8 cellular contexts compared by ENCODE assay signal in the genomic region with DNA sequence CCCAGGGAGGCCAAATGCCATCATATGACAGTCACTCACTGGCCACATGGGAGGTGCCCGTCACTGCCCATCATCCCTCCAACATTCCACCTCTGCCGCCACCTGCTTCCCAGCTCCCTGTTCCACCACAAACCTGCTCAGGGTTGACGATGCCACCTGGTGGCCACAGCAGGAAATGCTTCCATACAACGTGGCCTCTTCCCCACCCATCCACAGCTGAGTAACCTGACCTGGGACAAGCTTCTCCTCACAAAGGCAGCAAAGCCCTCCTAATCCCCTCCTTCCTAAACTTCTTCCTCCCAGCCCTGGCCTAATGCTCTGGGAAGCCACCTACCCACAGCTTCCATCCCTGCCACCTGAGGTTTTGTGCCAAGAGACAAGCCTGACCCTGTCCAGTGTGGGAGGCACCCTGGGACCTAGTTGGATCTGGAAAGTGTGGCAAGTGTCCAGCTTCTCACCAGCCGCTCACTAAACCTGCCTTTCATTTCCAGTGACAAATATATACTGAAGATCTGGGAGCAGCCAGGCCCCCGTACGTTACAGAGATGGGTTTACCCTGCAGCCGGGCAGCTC. TPM values are rescaled to one million over a fixed set of nuclear protein-coding genes. Genes with fewer than 3 reads are reported as not detected.
A peak's percentile ranks its signal among the peaks of the same experiment; 100 is the strongest.
DNase-seq lines count a peak whose midpoint lies in the region; ATAC-seq, FAIRE-seq and TF ChIP-seq lines count a peak whose summit lies in the region.

No MANE protein-coding gene starts in this region.

- peak; percentile 45 for TF ChIP-seq CTCF in kidney (IDR thresholded peaks at IDR 0.05; ENCODE audit: borderline replicate concordance, extremely low read depth, insufficient read depth)

- peaks cover 10% of the 10 kb centered on the region for H3K9me3 Mint-ChIP-seq in activated naive CD4-positive, alpha-beta T cell treated with anti-CD3 and anti-CD28 coated beads, Interleukin-2, amount 10 ng/mL, durations not matched to agents 7 days and 5 days

- peaks cover 5% of the 10 kb centered on the region for H3K36me3 Mint-ChIP-seq in activated naive CD4-positive, alpha-beta T cell treated with anti-CD3 and anti-CD28 coated beads, Interleukin-2, amount 10 ng/mL, durations not matched to agents 7 days and 5 days

- no peak overlapping the region for H3K27ac Mint-ChIP-seq in activated naive CD4-positive, alpha-beta T cell treated with anti-CD3 and anti-CD28 coated beads, Interleukin-2, amount 10 ng/mL, durations not matched to agents 7 days and 5 days

- H3K27ac ChIP-seq in kidney (ENCODE audit: low read depth in 2 of 2, low read length in 2 of 2) = peak overlapping the region in 1 of 2 donors; percentile 55

- no peak overlapping the region for H3K4me3 ChIP-seq in kidney (ENCODE audit: low read length in 2 of 2)

- CTCF ChIA-PET in activated naive CD4-positive, alpha-beta T cell treated with anti-CD3 and anti-CD28 coated beads, Interleukin-2, amount 10 ng/mL, durations not matched to agents 7 days and 5 days (lab: Charles Lee) = interaction anchor here (1.1 to 1.7 kb wide), 5 partner anchors 38 to 174 kb away, joined by 3 to 7 read pairs (median 5); no protein-coding TSS in a partner anchor

- no peak overlapping the region for H3K4me3 Mint-ChIP-seq in activated naive CD4-positive, alpha-beta T cell treated with anti-CD3 and anti-CD28 coated beads, Interleukin-2, amount 10 ng/mL, durations not matched to agents 7 days and 5 days

- intact Hi-C loops in kidney (cut with DNase I) = no loop called here

- H3K9me3 ChIP-seq in kidney (ENCODE audit: control insufficient read depth in 1 of 2, low read length in 2 of 2) = peaks cover 0 to 6% of the 10 kb centered on the region in 2 donors

- no peak for ATAC-seq in GM19328 (IDR thresholded peaks at IDR 0.05; ENCODE audit: unreplicated experiment)
- ATAC-seq in HG03571 (IDR thresholded peaks at IDR 0.05; ENCODE audit: unreplicated experiment) = no peak
- no peak for ATAC-seq in GM18861 (IDR thresholded peaks at IDR 0.05; ENCODE audit: unreplicated experiment)

- H3K4me1 ChIP-seq in kidney (ENCODE audit: control insufficient read depth in 1 of 2, insufficient read depth in 1 of 2, low read depth in 1 of 2, low read length in 2 of 2) = peaks cover 4 to 23% of the 10 kb centered on the region in 2 donors

- no peaks in the 10 kb centered on the region for H3K36me3 ChIP-seq in kidney (ENCODE audit: control insufficient read depth in 1 of 2, insufficient read depth in 2 of 2, low read length in 2 of 2)

- H3K27me3 Mint-ChIP-seq in activated naive CD4-positive, alpha-beta T cell treated with anti-CD3 and anti-CD28 coated beads, Interleukin-2, amount 10 ng/mL, durations not matched to agents 7 days and 5 days = peaks cover 83% of the 10 kb centered on the region

- peak; percentile 20 for DNase-seq in NCI-H1092 treated with DMSO at 0.1 percent for 48 hours (lab: John Stamatoyannopoulos, UW)
- no peak for DNase-seq in NCI-H1092 (lab: John Stamatoyannopoulos, UW)
- peak; percentile 65 for DNase-seq in HT1080 (ENCODE audit: low read depth)
- DNase-seq in activated naive CD4-positive, alpha-beta T cell treated with anti-CD3 and anti-CD28 coated beads, Interleukin-2, amount 10 ng/mL, durations not matched to agents 7 days and 5 days = peak; percentile 54
- DNase-seq in kidney = peak; percentile 71

- H3K9ac ChIP-seq in kidney (ENCODE audit: low read length in 2 of 2) = no peak overlapping the region

- FAIRE-seq in kidney (lab: Jason Lieb, UNC) = no peak

- peaks cover 2% of the 10 kb centered on the region for H3K4me1 Mint-ChIP-seq in activated naive CD4-positive, alpha-beta T cell treated with anti-CD3 and anti-CD28 coated beads, Interleukin-2, amount 10 ng/mL, durations not matched to agents 7 days and 5 days

RNA-seq across cellular contexts. Expression of a gene that starts 4.3 kb away (rescaled TPM):
- total RNA-seq in HT1080 (2014; rRNA removed; shearing (Covaris generic)) = not detected in 2 replicates
- polyA plus RNA-seq in HT1080 (2015; cell fraction: cytosol; rRNA removed) = not detected in 2 replicates
- polyA plus RNA-seq in HT1080 (2015; cell fraction: nucleus; rRNA removed) = 0.04 TPM in 1 of 2 replicates, not detected in the other
- total RNA-seq in kidney = 28.7 TPM
- polyA plus RNA-seq in kidney (ENCODE audit: insufficient read depth, low read depth, low replicate concordance) = 25.1 TPM

Comparison
In these comparisons a context has a peak if more than half of its experiments do, and no peak if none do; other contexts are left out.
1. RNA of a gene that starts 4.3 kb away (total RNA-seq): 28.7 TPM in kidney (single experiment); not detected in HT1080; every median in the first group is over 10 times any median in the second.